In genomic region chr16:12540290-12540689, GRCh38 we compare ENCODE assay signal across 18 cellular contexts.
DNase-seq lines count a peak whose midpoint lies in the region; TF ChIP-seq lines count a peak whose summit lies in the region.
"Had no signal": no experiment of that assay in that cellular context is flagged by ENCODE, and none has a peak within 500 bp of the region (broad histone marks: within the 10 kb centered on the region; RNA-seq: fewer than 3 reads in every experiment).

No MANE protein-coding gene starts in this region.

- H3K4ac ChIP-seq in mesenchymal stem cell (ENCODE audit: low read depth in 1 of 2, low read length in 2 of 2): no peak overlapping the region

- no peak overlapping the region for H4K91ac ChIP-seq in mesenchymal stem cell (ENCODE audit: low read length)

- H3K14ac ChIP-seq in mesenchymal stem cell (ENCODE audit: low read length in 2 of 2): no peak overlapping the region

- whole genome bisulfite sequencing in mesenchymal stem cell: 75% methylated on average over 9 of the region's 9 CpGs

- H3K4me3 Mint-ChIP-seq in T-helper 2 cell treated with Interferon-gamma antibody and Interleukin-4, amounts not matched to agents 5 μg/mL and 100 μg/mL, for 36 hours: peak overlapping the region; percentile 65
- no peak overlapping the region for H3K4me3 Mint-ChIP-seq in activated naive CD4-positive, alpha-beta T cell treated with anti-CD3 and anti-CD28 coated beads for 36 hours
- H3K4me3 Mint-ChIP-seq in activated T-helper 1 cell treated with anti-CD3 and anti-CD28 coated beads, Interleukin-12 subunit alpha, Interleukin-12 subunit beta, Interleukin-2, Interleukin-4 antibody, amounts not matched to agents 30 ng/mL and 10 ng/mL and 1 ng/mL, durations not matched to agents 14 hours and 24 hours and 36 hours: peak overlapping the region; percentile 83
- H3K4me3 Mint-ChIP-seq in endothelial cell (ENCODE audit: unreplicated experiment): no peak overlapping the region
- H3K4me3 Mint-ChIP-seq: B cell, H9 had no signal

- no peaks in the 10 kb centered on the region for H3K9me3 Mint-ChIP-seq in T-helper 2 cell treated with Interferon-gamma antibody and Interleukin-4, amounts not matched to agents 5 μg/mL and 100 μg/mL, for 36 hours
- H3K9me3 Mint-ChIP-seq in activated naive CD4-positive, alpha-beta T cell treated with anti-CD3 and anti-CD28 coated beads for 36 hours: no peaks in the 10 kb centered on the region
- no peaks in the 10 kb centered on the region for H3K9me3 Mint-ChIP-seq in activated T-helper 1 cell treated with anti-CD3 and anti-CD28 coated beads, Interleukin-12 subunit alpha, Interleukin-12 subunit beta, Interleukin-2, Interleukin-4 antibody, amounts not matched to agents 30 ng/mL and 10 ng/mL and 1 ng/mL, durations not matched to agents 14 hours and 24 hours and 36 hours
- no peaks in the 10 kb centered on the region for H3K9me3 Mint-ChIP-seq in endothelial cell (ENCODE audit: unreplicated experiment)
- H3K9me3 Mint-ChIP-seq: H9 had no signal

- no peak overlapping the region for H3K4me3 ChIP-seq in mesenchymal stem cell (ENCODE audit: insufficient read depth in 1 of 2, low read depth in 1 of 2, low read length in 2 of 2)

- intact Hi-C loops in activated naive CD4-positive, alpha-beta T cell treated with anti-CD3 and anti-CD28 coated beads for 36 hours (cut with micrococcal nuclease): no loop called here
- intact Hi-C loops in activated T-helper 1 cell treated with anti-CD3 and anti-CD28 coated beads, Interleukin-12 subunit alpha, Interleukin-12 subunit beta, Interleukin-2, Interleukin-4 antibody, amounts not matched to agents 30 ng/mL and 10 ng/mL and 1 ng/mL, durations not matched to agents 14 hours and 24 hours and 36 hours (cut with micrococcal nuclease): no loop called here

- no peak overlapping the region for H3K23ac ChIP-seq in mesenchymal stem cell (ENCODE audit: low read length in 2 of 2)

- no peaks in the 10 kb centered on the region for H3K27me3 Mint-ChIP-seq in T-helper 2 cell treated with Interferon-gamma antibody and Interleukin-4, amounts not matched to agents 5 μg/mL and 100 μg/mL, for 36 hours (ENCODE audit: low read depth)
- H3K27me3 Mint-ChIP-seq in activated naive CD4-positive, alpha-beta T cell treated with anti-CD3 and anti-CD28 coated beads for 36 hours (ENCODE audit: low read depth): no peaks in the 10 kb centered on the region
- H3K27me3 Mint-ChIP-seq in activated T-helper 1 cell treated with anti-CD3 and anti-CD28 coated beads, Interleukin-12 subunit alpha, Interleukin-12 subunit beta, Interleukin-2, Interleukin-4 antibody, amounts not matched to agents 30 ng/mL and 10 ng/mL and 1 ng/mL, durations not matched to agents 14 hours and 24 hours and 36 hours (ENCODE audit: insufficient read depth): no peaks in the 10 kb centered on the region
- peaks cover 4% of the 10 kb centered on the region for H3K27me3 Mint-ChIP-seq in endothelial cell (ENCODE audit: unreplicated experiment)
- H3K27me3 Mint-ChIP-seq: B cell had no signal

- H3K27ac Mint-ChIP-seq in T-helper 2 cell treated with Interferon-gamma antibody and Interleukin-4, amounts not matched to agents 5 μg/mL and 100 μg/mL, for 36 hours: peak overlapping the region; percentile 90
- H3K27ac Mint-ChIP-seq in activated naive CD4-positive, alpha-beta T cell treated with anti-CD3 and anti-CD28 coated beads for 36 hours: peak overlapping the region; percentile 89
- H3K27ac Mint-ChIP-seq in activated T-helper 1 cell treated with anti-CD3 and anti-CD28 coated beads, Interleukin-12 subunit alpha, Interleukin-12 subunit beta, Interleukin-2, Interleukin-4 antibody, amounts not matched to agents 30 ng/mL and 10 ng/mL and 1 ng/mL, durations not matched to agents 14 hours and 24 hours and 36 hours: peak overlapping the region; percentile 96
- no peak overlapping the region for H3K27ac Mint-ChIP-seq in endothelial cell (ENCODE audit: unreplicated experiment)
- H3K27ac Mint-ChIP-seq: H9 had no signal

- H2BK15ac ChIP-seq in mesenchymal stem cell (ENCODE audit: low read depth, poor library complexity, severe bottlenecking): peak overlapping the region; percentile 16

- no peaks in the 10 kb centered on the region for H3K9me3 ChIP-seq in mesenchymal stem cell (ENCODE audit: control insufficient read depth, low read length)

- no peak overlapping the region for H4K8ac ChIP-seq in mesenchymal stem cell (ENCODE audit: low read length)

- H3K18ac ChIP-seq in mesenchymal stem cell (ENCODE audit: low read depth in 1 of 2, low read length in 2 of 2): peak overlapping the region in 1 of 2 experiments; percentile 29

- peaks cover 12% of the 10 kb centered on the region for H3K36me3 Mint-ChIP-seq in T-helper 2 cell treated with Interferon-gamma antibody and Interleukin-4, amounts not matched to agents 5 μg/mL and 100 μg/mL, for 36 hours (ENCODE audit: low read depth)
- H3K36me3 Mint-ChIP-seq in activated naive CD4-positive, alpha-beta T cell treated with anti-CD3 and anti-CD28 coated beads for 36 hours (ENCODE audit: low read depth): peaks cover 1% of the 10 kb centered on the region
- peaks cover 26% of the 10 kb centered on the region for H3K36me3 Mint-ChIP-seq in activated T-helper 1 cell treated with anti-CD3 and anti-CD28 coated beads, Interleukin-12 subunit alpha, Interleukin-12 subunit beta, Interleukin-2, Interleukin-4 antibody, amounts not matched to agents 30 ng/mL and 10 ng/mL and 1 ng/mL, durations not matched to agents 14 hours and 24 hours and 36 hours (ENCODE audit: low read depth)
- H3K36me3 Mint-ChIP-seq in endothelial cell (ENCODE audit: low read depth, unreplicated experiment): no peaks in the 10 kb centered on the region

- no peaks in the 10 kb centered on the region for H3K79me1 ChIP-seq in mesenchymal stem cell (replicated peaks; ENCODE audit: low read length, poor library complexity, severe bottlenecking)

- no peaks in the 10 kb centered on the region for H3K27me3 ChIP-seq in mesenchymal stem cell (ENCODE audit: control insufficient read depth in 1 of 2, insufficient read depth in 1 of 2, low read length in 2 of 2)

- no peak for DNase-seq in T-helper 2 cell treated with Interferon-gamma antibody and Interleukin-4, amounts not matched to agents 5 μg/mL and 100 μg/mL, for 36 hours (ENCODE audit: low spot score)
- DNase-seq in T-helper 2 cell (no peak), mesenchymal stem cell (no peak), endothelial cell (ENCODE audit: low spot score) (no peak)
- DNase-seq in activated naive CD4-positive, alpha-beta T cell treated with anti-CD3 and anti-CD28 coated beads for 36 hours: no peak
- no peak for DNase-seq in activated naive CD4-positive, alpha-beta T cell treated with Interleukin-2 at 50 U/mL for 16 hours
- no peak for DNase-seq in activated T-helper 1 cell treated with anti-CD3 and anti-CD28 coated beads, Interleukin-12 subunit alpha, Interleukin-12 subunit beta, Interleukin-2, Interleukin-4 antibody, amounts not matched to agents 30 ng/mL and 10 ng/mL and 1 ng/mL, durations not matched to agents 14 hours and 24 hours and 36 hours (ENCODE audit: low spot score)
- no peak for DNase-seq in stimulated activated CD4-positive, alpha-beta T cell treated with anti-CD3 and anti-CD28 coated beads, Interleukin-1b, Interleukin-23, amount 100 ng/mL, for 48 hours
- DNase-seq: COR-L47, DMS 273 treated with DMSO at 0.1 percent for 48 hours, H9, NCI-H1694 treated with DMSO at 0.1 percent for 48 hours, NCI-H2107, NCI-H510A treated with DMSO at 0.1 percent for 48 hours, NCI-H774, OCI-M1 had no signal

- peaks cover 5% of the 10 kb centered on the region for H3K4me1 ChIP-seq in mesenchymal stem cell (ENCODE audit: control insufficient read depth, insufficient read depth, low read depth, low read length)

- peaks cover 0 to 2% of the 10 kb centered on the region in 2 experiments for H3K36me3 ChIP-seq in mesenchymal stem cell (ENCODE audit: control insufficient read depth in 1 of 2, insufficient read depth in 2 of 2, low read depth in 1 of 2, low read length in 2 of 2)

- no peak overlapping the region for H2BK5ac ChIP-seq in mesenchymal stem cell (ENCODE audit: low read depth, low read length, poor library complexity, severe bottlenecking)

- no peak overlapping the region for H3K27ac ChIP-seq in mesenchymal stem cell (ENCODE audit: low read length, poor library complexity, severe bottlenecking)
- H3K27ac ChIP-seq: KMS-11 had no signal

- no peak overlapping the region for H2AK5ac ChIP-seq in mesenchymal stem cell (ENCODE audit: low read length, severe bottlenecking)

- H3K9ac ChIP-seq in mesenchymal stem cell (ENCODE audit: low read length): no peak overlapping the region
- H3K9ac ChIP-seq: KMS-11 had no signal

- CTCF ChIA-PET in activated naive CD4-positive, alpha-beta T cell treated with anti-CD3 and anti-CD28 coated beads for 36 hours (lab: Charles Lee): interaction anchor here (1.5 kb wide), 1 partner anchor 33 kb away, joined by 4 read pairs; no protein-coding TSS in a partner anchor

- H3K4me2 ChIP-seq in mesenchymal stem cell (ENCODE audit: low read length, poor library complexity, severe bottlenecking): no peak overlapping the region
- H3K4me2 ChIP-seq: KMS-11 had no signal

- TF ChIP-seq CTCF in endothelial cell (IDR thresholded peaks at IDR 0.05; ENCODE audit: unreplicated experiment): no peak

- H2BK12ac ChIP-seq in mesenchymal stem cell (ENCODE audit: low read length in 2 of 2): peak overlapping the region in 1 of 2 experiments; percentile 45

- peaks cover 77% of the 10 kb centered on the region for H3K4me1 Mint-ChIP-seq in T-helper 2 cell treated with Interferon-gamma antibody and Interleukin-4, amounts not matched to agents 5 μg/mL and 100 μg/mL, for 36 hours (ENCODE audit: low read depth)
- peaks cover 52% of the 10 kb centered on the region for H3K4me1 Mint-ChIP-seq in activated naive CD4-positive, alpha-beta T cell treated with anti-CD3 and anti-CD28 coated beads for 36 hours (ENCODE audit: low read depth)
- peaks cover 96% of the 10 kb centered on the region for H3K4me1 Mint-ChIP-seq in activated T-helper 1 cell treated with anti-CD3 and anti-CD28 coated beads, Interleukin-12 subunit alpha, Interleukin-12 subunit beta, Interleukin-2, Interleukin-4 antibody, amounts not matched to agents 30 ng/mL and 10 ng/mL and 1 ng/mL, durations not matched to agents 14 hours and 24 hours and 36 hours (ENCODE audit: low read depth)
- H3K4me1 Mint-ChIP-seq in endothelial cell (ENCODE audit: unreplicated experiment): no peaks in the 10 kb centered on the region

- no peak overlapping the region for H2AFZ ChIP-seq in mesenchymal stem cell (ENCODE audit: low read depth, low read length)

- H2BK120ac ChIP-seq in mesenchymal stem cell (ENCODE audit: low read depth, low read length): no peak overlapping the region

Comparison
In these comparisons a context has a peak if more than half of its experiments do, and no peak if none do; other contexts are left out.
1. H3K4me3 Mint-ChIP-seq: peak in T-helper 2 cell treated with Interferon-gamma antibody and Interleukin-4, amounts not matched to agents 5 μg/mL and 100 μg/mL, for 36 hours (single experiment) and activated T-helper 1 cell treated with anti-CD3 and anti-CD28 coated beads, Interleukin-12 subunit alpha, Interleukin-12 subunit beta, Interleukin-2, Interleukin-4 antibody, amounts not matched to agents 30 ng/mL and 10 ng/mL and 1 ng/mL, durations not matched to agents 14 hours and 24 hours and 36 hours (single experiment); none in activated naive CD4-positive, alpha-beta T cell treated with anti-CD3 and anti-CD28 coated beads for 36 hours (single experiment) and endothelial cell (single experiment).